9 cellular contexts compared by ENCODE assay signal in the genomic region with DNA sequence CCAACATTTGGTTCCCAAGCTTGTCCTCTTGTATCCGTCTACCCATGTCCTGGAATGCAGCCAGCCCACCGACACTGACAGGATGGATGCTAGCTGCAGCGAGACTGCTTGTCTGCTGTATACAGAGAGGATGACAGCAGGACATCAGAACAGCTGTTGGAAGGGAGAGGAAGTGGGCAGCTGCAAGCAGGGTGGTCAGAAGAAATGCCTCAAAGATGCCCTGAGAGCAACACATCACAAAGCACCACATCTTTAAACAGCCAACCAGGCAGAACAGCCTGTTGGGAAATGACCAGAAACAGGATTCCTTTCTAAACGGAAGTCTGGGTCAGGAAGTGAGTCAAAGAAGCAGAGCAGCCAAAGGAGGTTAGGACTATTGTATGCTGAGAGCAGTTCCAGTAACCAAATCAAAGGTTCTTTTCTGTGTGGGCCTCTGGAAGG.
DNase-seq lines count a peak whose midpoint lies in the region; ATAC-seq, FAIRE-seq and TF ChIP-seq lines count a peak whose summit lies in the region.
"Had no signal": no experiment of that assay in that cellular context is flagged by ENCODE, and none has a peak within 500 bp of the region (broad histone marks: within the 10 kb centered on the region; RNA-seq: fewer than 3 reads in every experiment).

No MANE protein-coding gene starts in this region.

- intact Hi-C loops in kidney (cut with DNase I) (no loop called here), testis (cut with DNase I; ENCODE audit: low total_unique reads) (no loop called here)

- DNase-seq in GM12891 (ENCODE audit: insufficient read length, low spot score), result no peak
- peak; percentile 23 for DNase-seq in H54 (ENCODE audit: insufficient read length, low spot score)
- DNase-seq in SJCRH30, result peak; percentile 99
- peak; percentile 74 for DNase-seq in kidney
- DNase-seq in testis, result no peak
- no peak for DNase-seq in SIG-M5 treated with dmso at 0.1 percent for 504 hours (lab: John Stamatoyannopoulos, UW; ENCODE audit: unreplicated experiment)
- no peak for DNase-seq in NCI-H2081 treated with DMSO at 0.1 percent for 48 hours (lab: John Stamatoyannopoulos, UW)
- DNase-seq: central memory CD4-positive, alpha-beta T cell had no signal

- H3K4me1 ChIP-seq in SJCRH30, result peaks cover 54% of the 10 kb centered on the region
- no peaks in the 10 kb centered on the region for H3K4me1 ChIP-seq in kidney (ENCODE audit: control insufficient read depth in 1 of 2, insufficient read depth in 1 of 2, low read depth in 1 of 2, low read length in 2 of 2)
- no peaks in the 10 kb centered on the region for H3K4me1 ChIP-seq in testis

- H3K4me3 ChIP-seq in SJCRH30 (no peak overlapping the region), kidney (ENCODE audit: low read length in 2 of 2) (no peak overlapping the region), testis (no peak overlapping the region)

- 40 to 49% methylated on average over 4 of the region's 4 CpGs for WGBS in testis, 2 donors

- H3K9ac ChIP-seq in kidney (ENCODE audit: low read length in 2 of 2), result no peak overlapping the region

- ATAC-seq in HG02970 (IDR thresholded peaks at IDR 0.05; ENCODE audit: low FRiP score, unreplicated experiment), result no peak

- TF ChIP-seq CTCF in kidney (IDR thresholded peaks at IDR 0.05; ENCODE audit: borderline replicate concordance, extremely low read depth, insufficient read depth), result no peak
- no peak for TF ChIP-seq CTCF in testis (IDR thresholded peaks at IDR 0.05)

- H3K9me3 ChIP-seq in SJCRH30 (replicated peaks) (no peaks in the 10 kb centered on the region), kidney (ENCODE audit: control insufficient read depth in 1 of 2, low read length in 2 of 2) (no peaks in the 10 kb centered on the region), testis (no peaks in the 10 kb centered on the region)

- H3K27ac ChIP-seq in SJCRH30 (peak overlapping the region; percentile 78), kidney (ENCODE audit: low read depth in 2 of 2, low read length in 2 of 2) (no peak overlapping the region), testis (no peak overlapping the region)

- TF ChIP-seq POLR2A in GM12891 (IDR thresholded peaks at IDR 0.05; ENCODE audit: low read depth, low read length) (no peak), H54 (IDR thresholded peaks at IDR 0.05; ENCODE audit: low read depth, low read length) (no peak), testis (IDR thresholded peaks at IDR 0.05) (no peak)

- H3K27me3 ChIP-seq in SJCRH30 (no peaks in the 10 kb centered on the region), testis (no peaks in the 10 kb centered on the region)

- peak; percentile 52 for FAIRE-seq in GM12891 (lab: Jason Lieb, UNC)
- no peak for FAIRE-seq in H54 (lab: Jason Lieb, UNC)
- no peak for FAIRE-seq in kidney (lab: Jason Lieb, UNC)

- H3K36me3 ChIP-seq in SJCRH30 (no peaks in the 10 kb centered on the region), kidney (ENCODE audit: control insufficient read depth in 1 of 2, insufficient read depth in 2 of 2, low read length in 2 of 2) (no peaks in the 10 kb centered on the region), testis (ENCODE audit: low read depth, missing control alignments) (no peaks in the 10 kb centered on the region)

TF ChIP-seq in GM12891, 5 proteins besides CTCF, POLR2A, EP300 and RAD21:
- TF ChIP-seq SPI1 (IDR thresholded peaks at IDR 0.05; ENCODE audit: low read depth, low read length) (no peak; the same call in 1 of the 2 replicates), POLR2AphosphoS5 (IDR thresholded peaks at IDR 0.05; ENCODE audit: low read depth, low read length) (no peak), POU2F2 (IDR thresholded peaks at IDR 0.05; ENCODE audit: low read depth, low read length) (no peak)

Comparison
In these comparisons a context has a peak if more than half of its experiments do, and no peak if none do; other contexts are left out.
1. DNase-seq: peak in H54 (single experiment), SJCRH30 (2 of 2) and kidney (single experiment); none in GM12891 (single experiment), testis (single experiment), SIG-M5 treated with dmso at 0.1 percent for 504 hours (single experiment) and NCI-H2081 treated with DMSO at 0.1 percent for 48 hours (single experiment).